In genomic region chr1:50637460-50637859, GRCh38 we compare ENCODE assay signal across 15 cellular contexts.
DNase-seq lines count a peak whose midpoint lies in the region; ATAC-seq, FAIRE-seq and TF ChIP-seq lines count a peak whose summit lies in the region.
"Had no signal": no experiment of that assay in that cellular context is flagged by ENCODE, and none has a peak within 500 bp of the region (broad histone marks: within the 10 kb centered on the region; RNA-seq: fewer than 3 reads in every experiment).

No MANE protein-coding gene starts in this region.

- H3K27ac ChIP-seq in DND-41 (ENCODE audit: low read length) (no peak overlapping the region), K562 (ENCODE audit: extremely low read depth, low read depth, low read length) (no peak overlapping the region)

- H3K27me3 ChIP-seq in DND-41 (ENCODE audit: insufficient read depth, low read length, poor library complexity) (no peaks in the 10 kb centered on the region), K562 (ENCODE audit: control insufficient read depth in 2 of 2, insufficient read depth in 2 of 2, low read length in 2 of 2) (no peaks in the 10 kb centered on the region)

- no peak for TF ChIP-seq EP300 in K562 (IDR thresholded peaks at IDR 0.05; ENCODE audit: low read length)

- CTCF ChIA-PET in K562 (lab: Yijun Ruan, JAX; ENCODE audit: low intra/inter-chr PET ratio): no interaction called here

- TF ChIP-seq CTCF in DND-41 (IDR thresholded peaks at IDR 0.05; ENCODE audit: borderline replicate concordance, extremely low read depth, low read length, poor library complexity, severe bottlenecking): no peak
- no peak for TF ChIP-seq CTCF in K562 (IDR thresholded peaks at IDR 0.05 in 2 of 3, conservative IDR thresholded peaks at IDR 0.05 in 1 of 3; ENCODE audit: insufficient read depth in 2 of 3, low read depth in 1 of 3, low read length in 3 of 3)
- no peak for TF ChIP-seq CTCF in fibroblast of mammary gland (conservative IDR thresholded peaks at IDR 0.05; ENCODE audit: control insufficient read depth, insufficient read depth, low read depth, low read length)

- H4K20me1 ChIP-seq in DND-41 (ENCODE audit: insufficient read depth, low read length) (no peaks in the 10 kb centered on the region), K562 (replicated peaks; ENCODE audit: control insufficient read depth, insufficient read depth, low read length) (no peaks in the 10 kb centered on the region)

- H3K4me2 ChIP-seq in DND-41 (ENCODE audit: insufficient read depth, low read length) (no peak overlapping the region), K562 (ENCODE audit: insufficient read depth, low read length) (no peak overlapping the region)

- H3K9me3 ChIP-seq in DND-41 (ENCODE audit: insufficient read depth, low read length, severe bottlenecking): no peaks in the 10 kb centered on the region
- no peaks in the 10 kb centered on the region for H3K9me3 ChIP-seq in K562 (replicated peaks; ENCODE audit: control insufficient read depth, insufficient read depth, low read depth, low read length)
- H3K9me3 ChIP-seq: HAP-1 had no signal

- FAIRE-seq in K562 (lab: Jason Lieb, UNC): no peak
- FAIRE-seq: G401.6, GM12891, H1 had no signal

- H3K9ac ChIP-seq in DND-41 (ENCODE audit: low read depth, low read length) (no peak overlapping the region), K562 (ENCODE audit: insufficient read depth in 1 of 2, low read depth in 2 of 2, low read length in 2 of 2) (no peak overlapping the region)

- H3K79me2 ChIP-seq in DND-41 (ENCODE audit: insufficient read depth, low read length) (no peaks in the 10 kb centered on the region), K562 (ENCODE audit: control insufficient read depth, insufficient read depth, low read length) (no peaks in the 10 kb centered on the region)

- WGBS in K562 (ENCODE audit: insufficient coverage, low coverage, missing lambda C conversion rate): 25% methylated on average over 1 of the region's 1 CpG

- H3K36me3 ChIP-seq in DND-41 (ENCODE audit: insufficient read depth, low read length): no peaks in the 10 kb centered on the region
- H3K36me3 ChIP-seq in K562 (ENCODE audit: control insufficient read depth, insufficient read depth, low read length): peaks cover 2% of the 10 kb centered on the region; the same call in 2 of the 3 replicates
- H3K36me3 ChIP-seq: HAP-1 had no signal

- no peaks in the 10 kb centered on the region for H3K9me1 ChIP-seq in K562 (ENCODE audit: control insufficient read depth, insufficient read depth, low read length)

- H2AFZ ChIP-seq in DND-41 (ENCODE audit: low read depth, low read length) (no peak overlapping the region), K562 (ENCODE audit: low read depth, low read length) (no peak overlapping the region)

- TF ChIP-seq RAD21 in K562 (CRISPR knock-in tag; conservative IDR thresholded peaks at IDR 0.05 in 1 of 2, IDR thresholded peaks at IDR 0.05 in 1 of 2): no peak

- no peak overlapping the region for H3K4me3 ChIP-seq in DND-41 (ENCODE audit: low read depth in 1 of 2, low read length in 2 of 2)
- H3K4me3 ChIP-seq in K562: no peak overlapping the region
- no peak overlapping the region for H3K4me3 ChIP-seq in fibroblast of mammary gland (ENCODE audit: control insufficient read depth, low read depth, low read length)
- H3K4me3 ChIP-seq: HAP-1 had no signal

- H3K4me1 ChIP-seq in DND-41 (ENCODE audit: insufficient read depth, low read length) (no peaks in the 10 kb centered on the region), K562 (replicated peaks in 1 of 2; ENCODE audit: control insufficient read depth in 2 of 2, insufficient read depth in 2 of 2, low read length in 2 of 2) (no peaks in the 10 kb centered on the region)

- POLR2A ChIA-PET in K562 (lab: Yijun Ruan, JAX): no interaction called here

- intact Hi-C loops in K562 (cut with micrococcal nuclease): no loop called here
- intact Hi-C loops in cardiac septum (cut with DNase I): no loop called here

- in situ Hi-C loops in K562 (cut with MboI) (no loop called here), KBM-7 (cut with MboI; ENCODE audit: low pct_unique_long_range_greater_than_20kb, low sequenced_read_pairs) (no loop called here)

- ATAC-seq in DND-41 (ENCODE audit: insufficient read depth, low read depth): peak; percentile 31; the same call in 1 of the 3 replicates
- peak; percentile 59 for ATAC-seq in K562
- ATAC-seq in HG03571 (IDR thresholded peaks at IDR 0.05; ENCODE audit: unreplicated experiment): no peak

- no peak for DNase-seq in DND-41
- DNase-seq in HCEC 1CT: peak; percentile 12
- no peak for DNase-seq in K562 (ENCODE audit: extremely low read depth in 1 of 4, low spot score in 3 of 4)
- peak; percentile 35 for DNase-seq in fibroblast of mammary gland (ENCODE audit: low read depth)
- no peak for DNase-seq in cardiac septum (ENCODE audit: low spot score)
- DNase-seq in KBM-7: no peak
- DNase-seq: C1 segment of cervical spinal cord; Calu3; CD4-positive, alpha-beta T cell; DMS 273 treated with DMSO at 0.1 percent for 48 hours had no signal

- no peak for TF ChIP-seq POLR2A in K562 (conservative IDR thresholded peaks at IDR 0.05)

- no TSS peak for BruUV-seq in K562 (replicated peaks; lab: Mats Ljungman, UMichigan)

TF ChIP-seq in K562, 482 proteins besides CTCF, POLR2A, EP300 and RAD21:
- no peak for TF ChIP-seq SRSF9 (IDR thresholded peaks at IDR 0.05; ENCODE audit: borderline replicate concordance, low read depth, low read length)
- no peak for TF ChIP-seq ZNF766 (CRISPR knock-in tag; conservative IDR thresholded peaks at IDR 0.05)
- TF ChIP-seq GATAD2A (IDR thresholded peaks at IDR 0.05): no peak
- TF ChIP-seq ZBTB33 (CRISPR knock-in tag; IDR thresholded peaks at IDR 0.05): no peak
- TF ChIP-seq ZNF134 (CRISPR knock-in tag; conservative IDR thresholded peaks at IDR 0.05): no peak
- TF ChIP-seq THAP7 (CRISPR knock-in tag; IDR thresholded peaks at IDR 0.05): no peak
- TF ChIP-seq HIVEP1 (CRISPR knock-in tag; IDR thresholded peaks at IDR 0.05): no peak
- TF ChIP-seq FOS (IDR thresholded peaks at IDR 0.05; ENCODE audit: extremely low read depth, insufficient read length): no peak

Comparison
In these comparisons a context has a peak if more than half of its experiments do, and no peak if none do; other contexts are left out.
1. DNase-seq: peak in HCEC 1CT (single experiment) and fibroblast of mammary gland (single experiment); none in DND-41 (single experiment), K562 (0 of 4), cardiac septum (single experiment) and KBM-7 (single experiment).